Comparison of ENCODE assay signal across 6 cellular contexts in genomic region chr5:15951126-15951525, GRCh38.
"Had no signal": no experiment of that assay in that cellular context is flagged by ENCODE, and none has a peak within 500 bp of the region (broad histone marks: within the 10 kb centered on the region; RNA-seq: fewer than 3 reads in every experiment).

No MANE protein-coding gene starts in this region.

- H3K4me3 ChIP-seq: GM23338, K562 had no signal

- H3K4me1 Mint-ChIP-seq: GM23338, H9 had no signal

- H3K27ac ChIP-seq: HL-60 had no signal

- H3K4me3 Mint-ChIP-seq: GM23338, H9 had no signal

- ATAC-seq: GM23338, K562 had no signal

- H3K27ac Mint-ChIP-seq: GM23338, H9 had no signal

- DNase-seq: H9, HCEC 1CT, IMR-90 had no signal
